In genomic region chr9:16803648-16804047, GRCh38 we compare ENCODE assay signal across 18 cellular contexts.
A peak's percentile ranks its signal among the peaks of the same experiment; 100 is the strongest.
DNase-seq lines count a peak whose midpoint lies in the region; ATAC-seq and TF ChIP-seq lines count a peak whose summit lies in the region.
"Had no signal": no experiment of that assay in that cellular context is flagged by ENCODE, and none has a peak within 500 bp of the region (broad histone marks: within the 10 kb centered on the region; RNA-seq: fewer than 3 reads in every experiment).

No MANE protein-coding gene starts in this region.

- no peaks in the 10 kb centered on the region for H3K23me2 ChIP-seq in H9 (ENCODE audit: insufficient read length, low read depth, low read length, poor library complexity, severe bottlenecking)

- no peak overlapping the region for H2AFZ ChIP-seq in H9 (ENCODE audit: low read length)

- H3K4me3 Mint-ChIP-seq in H9, result no peak overlapping the region
- H3K4me3 Mint-ChIP-seq in T-helper 17 cell, result no peak overlapping the region
- H3K4me3 Mint-ChIP-seq: B cell; CD4-positive, CD25-positive, alpha-beta regulatory T cell; CD8-positive, alpha-beta memory T cell had no signal

- H3K27me3 Mint-ChIP-seq in H9 (ENCODE audit: low read depth), result no peaks in the 10 kb centered on the region; the same call in 1 of the 2 replicates
- no peaks in the 10 kb centered on the region for H3K27me3 Mint-ChIP-seq in T-helper 17 cell
- H3K27me3 Mint-ChIP-seq: B cell; CD4-positive, CD25-positive, alpha-beta regulatory T cell; CD8-positive, alpha-beta memory T cell had no signal

- ATAC-seq in T-helper 17 cell (no peak), HG02970 (IDR thresholded peaks at IDR 0.05; ENCODE audit: low FRiP score, unreplicated experiment) (no peak), gastroesophageal sphincter (no peak)

- H3K27ac Mint-ChIP-seq in H9, result peak overlapping the region in 2 of 3 experiments; percentile 74 to 87; a peak in 4 of 7 replicates
- no peak overlapping the region for H3K27ac Mint-ChIP-seq in T-helper 17 cell
- H3K27ac Mint-ChIP-seq: B cell; CD4-positive, CD25-positive, alpha-beta regulatory T cell; CD8-positive, alpha-beta memory T cell had no signal

- no peaks in the 10 kb centered on the region for H3K9me3 Mint-ChIP-seq in H9

- H3K4me1 ChIP-seq in BE2C (no peaks in the 10 kb centered on the region), H9 (ENCODE audit: insufficient read depth, low read length) (peaks cover 10% of the 10 kb centered on the region; the same call in 1 of the 2 replicates), iPS-20b (ENCODE audit: insufficient read depth, low read length) (peaks cover 38% of the 10 kb centered on the region), gastroesophageal sphincter (peaks cover 0 to 47% (median 1%) of the 10 kb centered on the region in 3 donors)

- H3K79me1 ChIP-seq in H9 (ENCODE audit: insufficient read depth, low read depth, low read length, poor library complexity, severe bottlenecking), result no peaks in the 10 kb centered on the region

- no peaks in the 10 kb centered on the region for H4K20me1 ChIP-seq in H9 (ENCODE audit: control insufficient read depth, insufficient read depth, insufficient read length)

- H3T11ph ChIP-seq in H9 (ENCODE audit: low read length), result no peak overlapping the region

- H3K4ac ChIP-seq in H9 (ENCODE audit: low read depth, low read length), result no peak overlapping the region

- H3K4me1 Mint-ChIP-seq in H9, result peaks cover 66 to 68% of the 10 kb centered on the region in 2 experiments
- no peaks in the 10 kb centered on the region for H3K4me1 Mint-ChIP-seq in T-helper 17 cell
- H3K4me1 Mint-ChIP-seq: B cell; CD4-positive, CD25-positive, alpha-beta regulatory T cell; CD8-positive, alpha-beta memory T cell had no signal

- no peak overlapping the region for H2BK5ac ChIP-seq in H9 (ENCODE audit: insufficient read length, low read length)

- H2BK12ac ChIP-seq in H9 (ENCODE audit: insufficient read length, low read depth, low read length), result no peak overlapping the region

- TF ChIP-seq CTCF in BE2C (IDR thresholded peaks at IDR 0.05; ENCODE audit: low read depth, low read length) (no peak), H9 (conservative IDR thresholded peaks at IDR 0.05) (no peak), gastroesophageal sphincter (IDR thresholded peaks at IDR 0.05) (no peak)

- no peak overlapping the region for H2BK20ac ChIP-seq in H9 (ENCODE audit: low read depth, low read length, poor library complexity, severe bottlenecking)

- no peak overlapping the region for H2BK15ac ChIP-seq in H9 (ENCODE audit: low read depth, low read length)

- H3K4me3 ChIP-seq in BE2C (ENCODE audit: low read depth, low read length) (peak overlapping the region; percentile 28), iPS-20b (ENCODE audit: low read length) (no peak overlapping the region), gastroesophageal sphincter (no peak overlapping the region)
- H3K4me3 ChIP-seq: HAP-1 had no signal

- H4K5ac ChIP-seq in H9 (ENCODE audit: insufficient read length, low read depth, low read length), result no peak overlapping the region

- H4K8ac ChIP-seq in H9 (replicated peaks; ENCODE audit: insufficient read length, low read depth, low read length), result no peak overlapping the region

- H2AK5ac ChIP-seq in H9 (ENCODE audit: insufficient read length, low read length), result no peak overlapping the region

- no peak for TF ChIP-seq EP300 in gastroesophageal sphincter (IDR thresholded peaks at IDR 0.05)

- no peak overlapping the region for H3K9ac ChIP-seq in H9 (ENCODE audit: extremely low read depth, insufficient read length, low read length)
- H3K9ac ChIP-seq in iPS-20b (ENCODE audit: low read depth, low read length), result peak overlapping the region; percentile 4; the same call in 1 of the 2 replicates
- H3K9ac ChIP-seq: KMS-11 had no signal

- H3K36me3 Mint-ChIP-seq in H9 (ENCODE audit: insufficient read depth in 1 of 3, low read depth in 3 of 3) (peaks cover 0 to 6% (median 2%) of the 10 kb centered on the region in 3 experiments; a peak in 3 of 7 replicates), T-helper 17 cell (ENCODE audit: low read depth) (no peaks in the 10 kb centered on the region)
- H3K36me3 Mint-ChIP-seq: CD4-positive, CD25-positive, alpha-beta regulatory T cell; CD8-positive, alpha-beta memory T cell had no signal

- WGBS in H9 (ENCODE audit: extremely low coverage, insufficient read length, low lambda C conversion rate), result no CpG with 5 or more reads among the region's 8 CpGs
- WGBS in gastroesophageal sphincter (ENCODE audit: low coverage in 1 of 2), 2 donors, result 85% methylated on average over 6 to 8 of the region's 8 CpGs

- H3K79me2 ChIP-seq in H9 (ENCODE audit: insufficient read depth, low read length), result no peaks in the 10 kb centered on the region

- H3K4me2 ChIP-seq in H9 (ENCODE audit: insufficient read depth, insufficient read length, low read length), result no peak overlapping the region
- H3K4me2 ChIP-seq: KMS-11 had no signal

- H3K27me3 ChIP-seq in BE2C (no peaks in the 10 kb centered on the region), H9 (ENCODE audit: insufficient read depth, low read length) (no peaks in the 10 kb centered on the region), iPS-20b (ENCODE audit: insufficient read depth, low read length) (no peaks in the 10 kb centered on the region), gastroesophageal sphincter (no peaks in the 10 kb centered on the region)

- H3K27ac ChIP-seq in H9 (ENCODE audit: insufficient read length, low read depth, low read length) (no peak overlapping the region), iPS-20b (ENCODE audit: low read length) (no peak overlapping the region), gastroesophageal sphincter (no peak overlapping the region)
- H3K27ac ChIP-seq: KMS-11 had no signal

- TF ChIP-seq POLR2A in gastroesophageal sphincter (IDR thresholded peaks at IDR 0.05), result no peak

- DNase-seq in BE2C (no peak), H9 (no peak), NCI-H526 treated with DMSO at 0.1 percent for 48 hours (lab: John Stamatoyannopoulos, UW) (peak; percentile 92), T-helper 17 cell (no peak)
- no peak for DNase-seq in activated CD4-positive, CD25-positive, alpha-beta regulatory T cell (lab: John Stamatoyannopoulos, UW)
- DNase-seq: 8988T; C1 segment of cervical spinal cord; CD4-positive, CD25-positive, alpha-beta regulatory T cell; CD8-positive, alpha-beta memory T cell; COR-L47; DMS 273 treated with DMSO at 0.1 percent for 48 hours; GOT3 had no signal

- no peak overlapping the region for H3K23ac ChIP-seq in H9 (ENCODE audit: insufficient read length, low read depth, low read length)

- no peak overlapping the region for H2BK120ac ChIP-seq in H9 (ENCODE audit: low read depth, low read length, poor library complexity, severe bottlenecking)

- H3K56ac ChIP-seq in H9 (ENCODE audit: insufficient read length, low read depth, low read length), result no peak overlapping the region

- no peaks in the 10 kb centered on the region for H3K36me3 ChIP-seq in BE2C
- H3K36me3 ChIP-seq in iPS-20b (ENCODE audit: insufficient read depth, low read depth, low read length), result no peaks in the 10 kb centered on the region
- no peaks in the 10 kb centered on the region for H3K36me3 ChIP-seq in gastroesophageal sphincter
- H3K36me3 ChIP-seq: HAP-1 had no signal

- H3K18ac ChIP-seq in H9 (ENCODE audit: insufficient read length, low read depth, low read length), result no peak overlapping the region

- H4K91ac ChIP-seq in H9 (ENCODE audit: insufficient read length, low read depth, low read length), result no peak overlapping the region

- no peaks in the 10 kb centered on the region for H3K9me3 ChIP-seq in BE2C
- no peaks in the 10 kb centered on the region for H3K9me3 ChIP-seq in H9 (ENCODE audit: control insufficient read depth, low read depth, low read length)
- no peaks in the 10 kb centered on the region for H3K9me3 ChIP-seq in iPS-20b (ENCODE audit: insufficient read depth, low read depth, low read length)
- H3K9me3 ChIP-seq in T-helper 17 cell (ENCODE audit: control insufficient read depth, low read length, poor library complexity, severe bottlenecking), result no peaks in the 10 kb centered on the region
- H3K9me3 ChIP-seq in gastroesophageal sphincter, result no peaks in the 10 kb centered on the region
- H3K9me3 ChIP-seq: HAP-1 had no signal

- H3K14ac ChIP-seq in H9 (ENCODE audit: insufficient read depth, low read length), result no peak overlapping the region
